23 cellular contexts compared by ENCODE assay signal in genomic region chr4:151879705-151880104, GRCh38.
"Had no signal": no experiment of that assay in that cellular context is flagged by ENCODE, and none has a peak within 500 bp of the region (broad histone marks: within the 10 kb centered on the region; RNA-seq: fewer than 3 reads in every experiment).

No MANE protein-coding gene starts in this region.

- H2AFZ ChIP-seq: PC-9 had no signal

- H3K27me3 ChIP-seq: Peyer's patch, SJCRH30 had no signal

- H3K4me3 ChIP-seq: PC-9, Peyer's patch, SJCRH30 had no signal

- H3K36me3 ChIP-seq: Peyer's patch, SJCRH30 had no signal

- H3K27ac ChIP-seq: HL-60, PC-9, Peyer's patch, SJCRH30 had no signal

- ATAC-seq: Right ventricle myocardium inferior, SK-N-SH treated with all-trans-retinoic acid at 6 μM for 48 hours had no signal

- H3K9me3 ChIP-seq: Peyer's patch, SJCRH30 had no signal

- DNase-seq: Karpas-422, KG1, MM.1S, NCI-H1092 treated with DMSO at 0.1 percent for 48 hours, NCI-H1436, NCI-H1694, NCI-H187 treated with DMSO at 0.1 percent for 48 hours, NCI-H2029 treated with DMSO at 0.1 percent for 48 hours, NCI-H2171 treated with DMSO at 0.1 percent for 48 hours, NCI-H345, NCI-H524 treated with DMSO at 0.1 percent for 48 hours, NCI-H69, NCI-H774, OCI-M1, PC-9, Peyer's patch, SHP77 treated with DMSO at 0.1 percent for 48 hours, SJCRH30, T-helper 1 cell had no signal

- H3K4me1 ChIP-seq: Peyer's patch, SJCRH30 had no signal

- FAIRE-seq: HTR-8/SVneo had no signal

- H3K4me2 ChIP-seq: PC-9 had no signal
